ENCODE assay signal across 1 cellular context in the genomic region with DNA sequence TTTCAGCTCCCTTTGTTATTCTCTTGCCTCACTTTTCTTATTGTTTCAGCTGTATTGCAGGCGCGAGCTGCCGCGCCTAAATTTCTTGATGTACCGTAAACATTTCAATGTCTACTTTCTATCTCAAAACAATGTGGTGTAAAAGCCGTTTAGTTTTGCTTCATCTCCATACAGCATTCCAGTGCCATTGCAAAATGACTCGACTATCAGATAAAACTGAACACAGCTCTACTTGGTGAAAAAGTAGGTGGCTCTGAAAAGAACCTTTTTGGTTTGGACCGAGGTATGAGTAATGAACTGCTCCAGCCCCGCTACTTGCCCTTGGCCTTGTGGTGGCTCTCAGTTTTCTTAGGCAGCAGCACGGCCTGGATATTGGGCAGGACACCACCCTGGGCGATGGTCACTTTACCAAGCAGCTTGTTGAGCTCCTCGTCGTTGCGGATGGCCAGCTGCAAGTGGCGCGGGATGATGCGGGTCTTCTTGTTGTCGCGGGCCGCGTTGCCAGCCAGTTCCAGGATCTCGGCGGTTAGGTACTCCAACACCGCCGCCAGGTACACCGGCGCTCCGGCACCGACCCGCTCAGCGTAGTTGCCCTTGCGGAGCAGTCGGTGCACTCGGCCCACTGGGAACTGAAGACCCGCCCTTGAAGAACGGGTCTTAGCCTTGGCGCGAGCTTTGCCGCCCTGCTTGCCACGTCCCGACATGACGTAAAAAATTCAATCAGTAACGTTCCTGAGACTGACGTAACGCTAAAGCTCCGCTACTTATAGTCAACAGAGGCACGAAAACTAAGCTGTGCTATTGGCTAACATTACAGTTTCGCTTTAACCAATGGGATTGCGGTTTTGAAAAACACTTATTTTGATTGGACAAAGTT.
A peak's percentile ranks its signal among the peaks of the same experiment; 100 is the strongest.
TF ChIP-seq lines count a peak whose summit lies in the region.

No MANE protein-coding gene starts in this region.

TF ChIP-seq in HepG2, 621 proteins besides CTCF, POLR2A, EP300 and RAD21 (continued from another document and continues in another):
- TF ChIP-seq ZNF543 (CRISPR knock-in tag; IDR thresholded peaks at IDR 0.05) (peak; percentile 22; the same call in 1 of the 2 replicates), ATF7 (IDR thresholded peaks at IDR 0.05) (peak; percentile 95), ATF7 (CRISPR knock-in tag; IDR thresholded peaks at IDR 0.05) (peak; percentile 87; the same call in 1 of the 2 replicates), ZNF550 (CRISPR knock-in tag; IDR thresholded peaks at IDR 0.05; ENCODE audit: borderline replicate concordance) (no peak), YEATS4 (CRISPR knock-in tag; IDR thresholded peaks at IDR 0.05; ENCODE audit: borderline replicate concordance) (peak; percentile 86), ZNF253 (CRISPR knock-in tag; IDR thresholded peaks at IDR 0.05; ENCODE audit: borderline replicate concordance) (no peak; the same call in 1 of the 2 replicates), PRMT3 (CRISPR knock-in tag; IDR thresholded peaks at IDR 0.05; ENCODE audit: borderline replicate concordance, low read depth) (0 out of 2 replicates have a peak, but pooled peaks have one; percentile 72), ZNF20 (CRISPR knock-in tag; IDR thresholded peaks at IDR 0.05) (peak; percentile 9; the same call in 1 of the 2 replicates), ZNF788 (CRISPR knock-in tag; IDR thresholded peaks at IDR 0.05; ENCODE audit: borderline replicate concordance) (peak; percentile 58; the same call in 1 of the 2 replicates), BRD4 (CRISPR knock-in tag; IDR thresholded peaks at IDR 0.05) (peak; percentile 87; the same call in 1 of the 2 replicates), ATRX (CRISPR knock-in tag; IDR thresholded peaks at IDR 0.05; ENCODE audit: borderline replicate concordance) (no peak), ZFP41 (CRISPR knock-in tag; IDR thresholded peaks at IDR 0.05; ENCODE audit: borderline replicate concordance) (no peak), SRY (CRISPR knock-in tag; IDR thresholded peaks at IDR 0.05) (peak; percentile 26), SIN3A (IDR thresholded peaks at IDR 0.05; ENCODE audit: borderline replicate concordance, low read depth, low read length) (no peak; the same call in 1 of the 2 replicates), SP140L (CRISPR knock-in tag; IDR thresholded peaks at IDR 0.05; ENCODE audit: borderline replicate concordance) (no peak), ZNF317 (CRISPR knock-in tag; IDR thresholded peaks at IDR 0.05) (peak; percentile 67), FOXA1 (IDR thresholded peaks at IDR 0.05) (no peak), FOXA1 (CRISPR knock-in tag; IDR thresholded peaks at IDR 0.05) (peak; percentile 75), SMAD1 (CRISPR knock-in tag; IDR thresholded peaks at IDR 0.05; ENCODE audit: borderline replicate concordance, low read depth) (0 out of 2 replicates have a peak, but pooled peaks have one; percentile 57), ZNF782 (CRISPR knock-in tag; IDR thresholded peaks at IDR 0.05; ENCODE audit: borderline replicate concordance) (no peak), PAWR (CRISPR knock-in tag; IDR thresholded peaks at IDR 0.05; ENCODE audit: borderline replicate concordance) (no peak), NR1H2 (CRISPR knock-in tag; IDR thresholded peaks at IDR 0.05; ENCODE audit: borderline replicate concordance, low read depth) (no peak; the same call in 1 of the 2 replicates), KLF12 (CRISPR knock-in tag; IDR thresholded peaks at IDR 0.05; ENCODE audit: borderline replicate concordance) (no peak; the same call in 1 of the 2 replicates), NFYC (CRISPR knock-in tag; IDR thresholded peaks at IDR 0.05) (peak; percentile 97), MAFG (CRISPR knock-in tag; IDR thresholded peaks at IDR 0.05) (no peak), ZNF136 (CRISPR knock-in tag; IDR thresholded peaks at IDR 0.05; ENCODE audit: low read depth) (no peak), CAMTA2 (CRISPR knock-in tag; IDR thresholded peaks at IDR 0.05; ENCODE audit: borderline replicate concordance) (peak; percentile 70; the same call in 1 of the 2 replicates), ZNF546 (CRISPR knock-in tag; conservative IDR thresholded peaks at IDR 0.05) (no peak), TAF15 (IDR thresholded peaks at IDR 0.05; ENCODE audit: low read depth, low read length, poor library complexity, severe bottlenecking) (no peak), KDM3A (CRISPR knock-in tag; IDR thresholded peaks at IDR 0.05; ENCODE audit: low read depth) (no peak; the same call in 1 of the 2 replicates), EEA1 (CRISPR knock-in tag; IDR thresholded peaks at IDR 0.05; ENCODE audit: borderline replicate concordance) (no peak), DNMT1 (CRISPR knock-in tag; IDR thresholded peaks at IDR 0.05) (no peak), ZNF337 (CRISPR knock-in tag; IDR thresholded peaks at IDR 0.05; ENCODE audit: borderline replicate concordance, low read depth) (no peak), ZNF335 (CRISPR knock-in tag; IDR thresholded peaks at IDR 0.05) (no peak), ZBTB1 (CRISPR knock-in tag; IDR thresholded peaks at IDR 0.05; ENCODE audit: borderline replicate concordance) (peak; percentile 35; the same call in 1 of the 2 replicates), MAF1 (CRISPR knock-in tag; IDR thresholded peaks at IDR 0.05; ENCODE audit: borderline replicate concordance) (no peak; the same call in none of the 2 replicates), ZNF7 (CRISPR knock-in tag; IDR thresholded peaks at IDR 0.05) (no peak), TSC22D2 (CRISPR knock-in tag; IDR thresholded peaks at IDR 0.05; ENCODE audit: borderline replicate concordance) (no peak), TBX2 (CRISPR knock-in tag; IDR thresholded peaks at IDR 0.05; ENCODE audit: borderline replicate concordance) (peak; percentile 21; the same call in 1 of the 2 replicates), FIP1L1 (IDR thresholded peaks at IDR 0.05; ENCODE audit: borderline replicate concordance, insufficient read depth, low read depth, low read length) (no peak), ZNF432 (CRISPR knock-in tag; IDR thresholded peaks at IDR 0.05; ENCODE audit: borderline replicate concordance) (no peak), BRCA1 (CRISPR knock-in tag; IDR thresholded peaks at IDR 0.05) (peak; percentile 70; the same call in 1 of the 2 replicates), RFXANK (CRISPR knock-in tag; IDR thresholded peaks at IDR 0.05) (no peak), BCL6 (CRISPR knock-in tag; IDR thresholded peaks at IDR 0.05) (peak; percentile 52; the same call in 1 of the 2 replicates), ZSCAN21 (CRISPR knock-in tag; IDR thresholded peaks at IDR 0.05; ENCODE audit: borderline replicate concordance) (peak; percentile 19; the same call in 1 of the 2 replicates), AHR (CRISPR knock-in tag; IDR thresholded peaks at IDR 0.05) (peak; percentile 83), GTF2F1 (IDR thresholded peaks at IDR 0.05; ENCODE audit: low read length) (no peak), ZNF326 (CRISPR knock-in tag; IDR thresholded peaks at IDR 0.05; ENCODE audit: borderline replicate concordance) (no peak), ZNF510 (CRISPR knock-in tag; IDR thresholded peaks at IDR 0.05; ENCODE audit: low read depth) (no peak), FOXJ3 (CRISPR knock-in tag; IDR thresholded peaks at IDR 0.05; ENCODE audit: borderline replicate concordance) (no peak; the same call in none of the 2 replicates), FOXK2 (IDR thresholded peaks at IDR 0.05) (peak; percentile 71)
- TF ChIP-seq, protein P1, sequence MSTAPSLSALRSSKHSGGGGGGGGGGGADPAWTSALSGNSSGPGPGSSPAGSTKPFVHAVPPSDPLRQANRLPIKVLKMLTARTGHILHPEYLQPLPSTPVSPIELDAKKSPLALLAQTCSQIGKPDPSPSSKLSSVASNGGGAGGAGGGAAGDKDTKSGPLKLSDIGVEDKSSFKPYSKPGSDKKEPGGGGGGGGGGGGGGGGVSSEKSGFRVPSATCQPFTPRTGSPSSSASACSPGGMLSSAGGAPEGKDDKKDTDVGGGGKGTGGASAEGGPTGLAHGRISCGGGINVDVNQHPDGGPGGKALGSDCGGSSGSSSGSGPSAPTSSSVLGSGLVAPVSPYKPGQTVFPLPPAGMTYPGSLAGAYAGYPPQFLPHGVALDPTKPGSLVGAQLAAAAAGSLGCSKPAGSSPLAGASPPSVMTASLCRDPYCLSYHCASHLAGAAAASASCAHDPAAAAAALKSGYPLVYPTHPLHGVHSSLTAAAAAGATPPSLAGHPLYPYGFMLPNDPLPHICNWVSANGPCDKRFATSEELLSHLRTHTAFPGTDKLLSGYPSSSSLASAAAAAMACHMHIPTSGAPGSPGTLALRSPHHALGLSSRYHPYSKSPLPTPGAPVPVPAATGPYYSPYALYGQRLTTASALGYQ (CRISPR knock-in tag; IDR thresholded peaks at IDR 0.05): no peak
- TF ChIP-seq, protein P2, sequence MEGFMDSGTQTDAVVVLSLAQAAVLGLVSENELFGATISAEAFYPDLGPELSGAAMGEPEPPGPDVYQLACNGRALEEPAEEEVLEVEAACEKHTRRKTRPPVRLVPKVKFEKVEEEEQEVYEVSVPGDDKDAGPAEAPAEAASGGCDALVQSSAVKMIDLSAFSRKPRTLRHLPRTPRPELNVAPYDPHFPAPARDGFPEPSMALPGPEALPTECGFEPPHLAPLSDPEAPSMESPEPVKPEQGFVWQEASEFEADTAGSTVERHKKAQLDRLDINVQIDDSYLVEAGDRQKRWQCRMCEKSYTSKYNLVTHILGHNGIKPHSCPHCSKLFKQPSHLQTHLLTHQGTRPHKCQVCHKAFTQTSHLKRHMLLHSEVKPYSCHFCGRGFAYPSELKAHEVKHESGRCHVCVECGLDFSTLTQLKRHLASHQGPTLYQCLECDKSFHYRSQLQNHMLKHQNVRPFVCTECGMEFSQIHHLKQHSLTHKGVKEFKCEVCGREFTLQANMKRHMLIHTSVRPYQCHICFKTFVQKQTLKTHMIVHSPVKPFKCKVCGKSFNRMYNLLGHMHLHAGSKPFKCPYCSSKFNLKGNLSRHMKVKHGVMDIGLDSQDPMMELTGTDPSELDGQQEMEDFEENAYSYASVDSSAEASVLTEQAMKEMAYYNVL (CRISPR knock-in tag; IDR thresholded peaks at IDR 0.05; ENCODE audit: borderline replicate concordance): no peak; the same call in 1 of the 2 replicates
- TF ChIP-seq, protein P3, sequence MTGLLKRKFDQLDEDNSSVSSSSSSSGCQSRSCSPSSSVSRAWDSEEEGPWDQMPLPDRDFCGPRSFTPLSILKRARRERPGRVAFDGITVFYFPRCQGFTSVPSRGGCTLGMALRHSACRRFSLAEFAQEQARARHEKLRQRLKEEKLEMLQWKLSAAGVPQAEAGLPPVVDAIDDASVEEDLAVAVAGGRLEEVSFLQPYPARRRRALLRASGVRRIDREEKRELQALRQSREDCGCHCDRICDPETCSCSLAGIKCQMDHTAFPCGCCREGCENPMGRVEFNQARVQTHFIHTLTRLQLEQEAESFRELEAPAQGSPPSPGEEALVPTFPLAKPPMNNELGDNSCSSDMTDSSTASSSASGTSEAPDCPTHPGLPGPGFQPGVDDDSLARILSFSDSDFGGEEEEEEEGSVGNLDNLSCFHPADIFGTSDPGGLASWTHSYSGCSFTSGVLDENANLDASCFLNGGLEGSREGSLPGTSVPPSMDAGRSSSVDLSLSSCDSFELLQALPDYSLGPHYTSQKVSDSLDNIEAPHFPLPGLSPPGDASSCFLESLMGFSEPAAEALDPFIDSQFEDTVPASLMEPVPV (CRISPR knock-in tag; IDR thresholded peaks at IDR 0.05): no peak
- TF ChIP-seq, protein P4, sequence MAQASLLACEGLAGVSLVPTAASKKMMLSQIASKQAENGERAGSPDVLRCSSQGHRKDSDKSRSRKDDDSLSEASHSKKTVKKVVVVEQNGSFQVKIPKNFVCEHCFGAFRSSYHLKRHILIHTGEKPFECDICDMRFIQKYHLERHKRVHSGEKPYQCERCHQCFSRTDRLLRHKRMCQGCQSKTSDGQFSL (CRISPR knock-in tag; IDR thresholded peaks at IDR 0.05): no peak
- TF ChIP-seq, protein P5, sequence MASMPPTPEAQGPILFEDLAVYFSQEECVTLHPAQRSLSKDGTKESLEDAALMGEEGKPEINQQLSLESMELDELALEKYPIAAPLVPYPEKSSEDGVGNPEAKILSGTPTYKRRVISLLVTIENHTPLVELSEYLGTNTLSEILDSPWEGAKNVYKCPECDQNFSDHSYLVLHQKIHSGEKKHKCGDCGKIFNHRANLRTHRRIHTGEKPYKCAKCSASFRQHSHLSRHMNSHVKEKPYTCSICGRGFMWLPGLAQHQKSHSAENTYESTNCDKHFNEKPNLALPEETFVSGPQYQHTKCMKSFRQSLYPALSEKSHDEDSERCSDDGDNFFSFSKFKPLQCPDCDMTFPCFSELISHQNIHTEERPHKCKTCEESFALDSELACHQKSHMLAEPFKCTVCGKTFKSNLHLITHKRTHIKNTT (CRISPR knock-in tag; IDR thresholded peaks at IDR 0.05): no peak
- TF ChIP-seq, protein P6, sequence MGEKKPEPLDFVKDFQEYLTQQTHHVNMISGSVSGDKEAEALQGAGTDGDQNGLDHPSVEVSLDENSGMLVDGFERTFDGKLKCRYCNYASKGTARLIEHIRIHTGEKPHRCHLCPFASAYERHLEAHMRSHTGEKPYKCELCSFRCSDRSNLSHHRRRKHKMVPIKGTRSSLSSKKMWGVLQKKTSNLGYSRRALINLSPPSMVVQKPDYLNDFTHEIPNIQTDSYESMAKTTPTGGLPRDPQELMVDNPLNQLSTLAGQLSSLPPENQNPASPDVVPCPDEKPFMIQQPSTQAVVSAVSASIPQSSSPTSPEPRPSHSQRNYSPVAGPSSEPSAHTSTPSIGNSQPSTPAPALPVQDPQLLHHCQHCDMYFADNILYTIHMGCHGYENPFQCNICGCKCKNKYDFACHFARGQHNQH (CRISPR knock-in tag; IDR thresholded peaks at IDR 0.05): peak; percentile 59
- TF ChIP-seq, protein P7, sequence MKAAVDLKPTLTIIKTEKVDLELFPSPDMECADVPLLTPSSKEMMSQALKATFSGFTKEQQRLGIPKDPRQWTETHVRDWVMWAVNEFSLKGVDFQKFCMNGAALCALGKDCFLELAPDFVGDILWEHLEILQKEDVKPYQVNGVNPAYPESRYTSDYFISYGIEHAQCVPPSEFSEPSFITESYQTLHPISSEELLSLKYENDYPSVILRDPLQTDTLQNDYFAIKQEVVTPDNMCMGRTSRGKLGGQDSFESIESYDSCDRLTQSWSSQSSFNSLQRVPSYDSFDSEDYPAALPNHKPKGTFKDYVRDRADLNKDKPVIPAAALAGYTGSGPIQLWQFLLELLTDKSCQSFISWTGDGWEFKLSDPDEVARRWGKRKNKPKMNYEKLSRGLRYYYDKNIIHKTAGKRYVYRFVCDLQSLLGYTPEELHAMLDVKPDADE (CRISPR knock-in tag; IDR thresholded peaks at IDR 0.05): peak; percentile 78; the same call in 1 of the 2 replicates
